In the genomic region with DNA sequence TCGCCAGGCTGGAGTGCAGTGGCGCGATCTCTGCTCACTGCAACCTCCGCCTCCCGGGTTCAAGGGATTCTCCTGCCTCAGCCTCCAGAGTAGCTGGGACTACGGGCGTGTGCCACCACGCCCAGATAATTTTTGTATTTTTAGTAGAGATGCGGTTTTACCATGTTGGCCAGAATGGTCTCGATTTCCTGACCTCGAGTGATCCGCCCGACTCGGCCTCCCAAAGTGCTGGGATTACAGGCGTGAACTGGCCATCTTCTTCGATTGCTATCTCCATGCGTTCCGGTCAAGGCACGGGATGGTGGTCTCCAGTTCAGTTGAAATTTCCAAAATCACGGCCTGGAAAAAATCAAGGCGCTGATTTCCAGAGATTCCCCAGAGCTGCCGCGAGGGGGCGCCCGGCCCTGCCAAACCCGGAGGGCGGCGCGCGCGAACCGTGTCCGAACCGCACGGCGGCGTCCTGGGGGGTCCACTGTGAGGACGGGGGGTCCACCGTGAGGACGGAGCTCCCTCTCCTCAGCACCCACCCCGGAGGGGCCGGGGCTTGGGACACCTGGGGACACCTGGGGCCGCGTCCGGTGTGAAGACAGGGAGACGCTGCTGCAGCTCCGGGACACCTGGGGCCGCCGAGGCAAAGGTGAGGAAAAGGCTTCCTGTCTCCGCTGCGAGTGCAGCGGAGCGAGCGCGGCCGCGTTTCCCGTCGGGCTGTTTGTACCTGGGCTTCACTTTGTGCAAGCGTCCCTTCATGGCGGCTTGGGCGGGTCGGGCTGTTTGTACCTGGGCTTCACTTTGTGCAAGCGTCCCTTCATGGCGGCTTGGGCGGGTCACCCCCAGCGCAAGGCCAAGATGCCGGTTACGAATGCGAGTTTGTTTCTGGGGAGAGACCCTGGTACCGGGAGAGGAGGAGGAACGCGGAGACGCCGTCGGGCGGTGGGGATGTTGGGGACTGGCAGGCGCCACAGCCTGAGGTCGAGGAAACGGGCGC, we compare ENCODE assay signal across 8 cellular contexts.
DNase-seq lines count a peak whose midpoint lies in the region; ATAC-seq and TF ChIP-seq lines count a peak whose summit lies in the region.
"Not testable (repeated sequence)": the region's sequence is repeated elsewhere in the genome, so short reads cannot be mapped to it uniquely, and the experiment has no call there.

No MANE protein-coding gene starts in this region.

- not testable (repeated sequence) for H3K4ac ChIP-seq in H9 (ENCODE audit: low read depth, low read length)

- POLR2A ChIA-PET in BJ (lab: Charles Lee): not testable (repeated sequence)

- H3K14ac ChIP-seq in H9 (ENCODE audit: insufficient read depth, low read length): peak overlapping the region; percentile 88

- not testable (repeated sequence) for H4K91ac ChIP-seq in H9 (ENCODE audit: insufficient read length, low read depth, low read length)

- H3K23ac ChIP-seq in H9 (ENCODE audit: insufficient read length, low read depth, low read length): not testable (repeated sequence)

- H3K4me1 Mint-ChIP-seq in H9: not testable (repeated sequence)

- not testable (repeated sequence) for H2BK15ac ChIP-seq in H9 (ENCODE audit: low read depth, low read length)

- H3T11ph ChIP-seq in H9 (ENCODE audit: low read length): not testable (repeated sequence)

- not testable (repeated sequence) for H3K4me1 ChIP-seq in H9 (ENCODE audit: insufficient read depth, low read length); NT2/D1 (ENCODE audit: insufficient read depth, insufficient read length); heart left ventricle; mucosa of stomach (ENCODE audit: control insufficient read depth, insufficient read depth, low read length)

- peak overlapping the region; percentile 13 for H3K4me3 ChIP-seq in BJ (ENCODE audit: low read depth, low read length)
- peak overlapping the region; percentile 36 for H3K4me3 ChIP-seq in NT2/D1 (ENCODE audit: insufficient read length, low read depth)
- peak overlapping the region; percentile 11 to 14 for H3K4me3 ChIP-seq in cardiac fibroblast (replicated peaks in 1 of 2; ENCODE audit: low read depth in 2 of 2, low read length in 2 of 2)
- peak overlapping the region in 11 of 12 donors; percentile 3 to 52 (median 32) for H3K4me3 ChIP-seq in heart left ventricle
- not testable (repeated sequence) for H3K4me3 ChIP-seq in mucosa of stomach (ENCODE audit: low read length)

- not testable (repeated sequence) for H2BK20ac ChIP-seq in H9 (ENCODE audit: low read depth, low read length, poor library complexity, severe bottlenecking)

- TF ChIP-seq POLR2A in heart left ventricle (IDR thresholded peaks at IDR 0.05): not testable (repeated sequence)

- not testable (repeated sequence) for H3K9me3 ChIP-seq in H9 (ENCODE audit: control insufficient read depth, low read depth, low read length); NT2/D1 (ENCODE audit: insufficient read depth, low read length); heart left ventricle; mucosa of stomach (ENCODE audit: control insufficient read depth, low read length)

- not testable (repeated sequence) for H2BK5ac ChIP-seq in H9 (ENCODE audit: insufficient read length, low read length)

- not testable (repeated sequence) for H4K8ac ChIP-seq in H9 (replicated peaks; ENCODE audit: insufficient read length, low read depth, low read length)

- H4K5ac ChIP-seq in H9 (ENCODE audit: insufficient read length, low read depth, low read length): not testable (repeated sequence)

- H2BK120ac ChIP-seq in H9 (ENCODE audit: low read depth, low read length, poor library complexity, severe bottlenecking): peak overlapping the region; percentile 69

- H3K23me2 ChIP-seq in H9 (ENCODE audit: insufficient read length, low read depth, low read length, poor library complexity, severe bottlenecking): not testable (repeated sequence)

- not testable (repeated sequence) for H3K56ac ChIP-seq in H9 (ENCODE audit: insufficient read length, low read depth, low read length)

- not testable (repeated sequence) for H3K79me1 ChIP-seq in H9 (ENCODE audit: insufficient read depth, low read depth, low read length, poor library complexity, severe bottlenecking)

- peak overlapping the region in 2 of 3 experiments; percentile 76 to 92; a peak in 4 of 7 replicates for H3K27ac Mint-ChIP-seq in H9

- ATAC-seq in heart left ventricle: peak in 1 of 4 donors; percentile 34

- H2AK5ac ChIP-seq in H9 (ENCODE audit: insufficient read length, low read length): not testable (repeated sequence)

- peaks cover 20% of the 10 kb centered on the region for H3K27me3 Mint-ChIP-seq in H9 (ENCODE audit: low read depth)

- H3K4me3 Mint-ChIP-seq in H9: peak overlapping the region; percentile 92 to 93

- DNase-seq in BJ (ENCODE audit: low read depth); NT2/D1 (ENCODE audit: low read depth, low spot score); cardiac fibroblast (ENCODE audit: low read depth in 2 of 2): not testable (repeated sequence)
- peak; percentile 50 for DNase-seq in H9
- peak; percentile 9 for DNase-seq in activated T-cell treated with anti-CD3 and anti-CD28 coated beads for 4 hours
- peak in 2 of 5 donors; percentile 10 to 62 for DNase-seq in heart left ventricle
- DNase-seq in stimulated activated CD8-positive, alpha-beta memory T cell treated with anti-CD3 and anti-CD28 coated beads, Interleukin-12 subunit alpha, Interleukin-12 subunit beta, amount 100 ng/mL, for 1 hour (ENCODE audit: low read depth): peak; percentile 2

- WGBS in H9 (ENCODE audit: extremely low coverage, insufficient read length, low lambda C conversion rate): no CpG with 5 or more reads among the region's 81 CpGs
- 13 to 37% (median 24%) methylated on average over 35 to 81 of the region's 81 CpGs for WGBS in heart left ventricle, 4 donors

- intact Hi-C loops in heart left ventricle (cut with DNase I): not testable (repeated sequence)

- H4K20me1 ChIP-seq in H9 (ENCODE audit: control insufficient read depth, insufficient read depth, insufficient read length): not testable (repeated sequence)

- H3K36me3 Mint-ChIP-seq in H9 (ENCODE audit: insufficient read depth in 1 of 3, low read depth in 3 of 3): not testable (repeated sequence)

- H3K27ac ChIP-seq in H9 (ENCODE audit: insufficient read length, low read depth, low read length); heart left ventricle: not testable (repeated sequence)

- H3K9me3 Mint-ChIP-seq in H9: peaks cover 16 to 39% of the 10 kb centered on the region in 2 experiments

- H2AFZ ChIP-seq in H9 (ENCODE audit: low read length): not testable (repeated sequence)

- H3K4me2 ChIP-seq in H9 (ENCODE audit: insufficient read depth, insufficient read length, low read length): not testable (repeated sequence)

- not testable (repeated sequence) for TF ChIP-seq CTCF in BJ (IDR thresholded peaks at IDR 0.05; ENCODE audit: insufficient read depth, low read depth, low read length); cardiac fibroblast (IDR thresholded peaks at IDR 0.05; ENCODE audit: low read depth, low read length)
- TF ChIP-seq CTCF in H9 (conservative IDR thresholded peaks at IDR 0.05) (peak; percentile 64), heart left ventricle (IDR thresholded peaks at IDR 0.05) (peak; percentile 31 to 68 (median 48))

- not testable (repeated sequence) for H3K79me2 ChIP-seq in H9 (ENCODE audit: insufficient read depth, low read length)

- not testable (repeated sequence) for H2BK12ac ChIP-seq in H9 (ENCODE audit: insufficient read length, low read depth, low read length)

- H3K9ac ChIP-seq in H9 (ENCODE audit: extremely low read depth, insufficient read length, low read length): not testable (repeated sequence)
- peak overlapping the region; percentile 61 for H3K9ac ChIP-seq in NT2/D1 (ENCODE audit: insufficient read length, low read depth)
- peak overlapping the region; percentile 55 for H3K9ac ChIP-seq in mucosa of stomach (ENCODE audit: low read length)

- H3K36me3 ChIP-seq in BJ (ENCODE audit: control insufficient read depth, insufficient read depth, low read length); NT2/D1 (ENCODE audit: insufficient read depth, insufficient read length, low read length); heart left ventricle; mucosa of stomach (ENCODE audit: control insufficient read depth, insufficient read depth, low read length): not testable (repeated sequence)

- CTCF ChIA-PET in BJ (lab: Yijun Ruan, JAX): not testable (repeated sequence)

- not testable (repeated sequence) for H3K27me3 ChIP-seq in BJ (ENCODE audit: control insufficient read depth, insufficient read depth, low read length); H9 (ENCODE audit: insufficient read depth, low read length); NT2/D1 (ENCODE audit: insufficient read depth, insufficient read length); mucosa of stomach (ENCODE audit: control insufficient read depth, insufficient read depth, low read length)
- peaks cover 0 to 25% (median 14%) of the 10 kb centered on the region in 9 donors for H3K27me3 ChIP-seq in heart left ventricle

- H3K18ac ChIP-seq in H9 (ENCODE audit: insufficient read length, low read depth, low read length): peak overlapping the region; percentile 87
